Comparison of ENCODE assay signal across 24 cellular contexts in genomic region chr12:72618764-72619163, GRCh38.
"Had no signal": no experiment of that assay in that cellular context is flagged by ENCODE, and none has a peak within 500 bp of the region (broad histone marks: within the 10 kb centered on the region; RNA-seq: fewer than 3 reads in every experiment).

No MANE protein-coding gene starts in this region.

- DNase-seq: activated CD4-positive, alpha-beta T cell treated with anti-CD3 and anti-CD28 coated beads for 48 hours; activated CD4-positive, alpha-beta T cell treated with anti-CD3 and anti-CD28 coated beads, Interleukin-2, amount 50 U/mL, for 4 hours; activated CD4-positive, CD25-positive, alpha-beta regulatory T cell treated with anti-CD3 and anti-CD28 coated beads, Interleukin-2, amount 50 U/mL, for 72 hours; activated CD8-positive, alpha-beta memory T cell treated with anti-CD3 and anti-CD28 coated beads, Interleukin-2, amount 50 U/mL, for 48 hours; activated CD8-positive, alpha-beta T cell treated with anti-CD3 and anti-CD28 coated beads, Interleukin-2, amount 10 ng/mL, durations not matched to agents 7 days and 5 days; activated naive CD4-positive, alpha-beta T cell treated with anti-CD3 and anti-CD28 coated beads, Interleukin-2, amount 50 U/mL, for 16 hours; activated naive CD8-positive, alpha-beta T cell treated with anti-CD3 and anti-CD28 coated beads, Interleukin-2, amount 10 ng/mL, durations not matched to agents 7 days and 5 days; activated T-cell treated with anti-CD3 and anti-CD28 coated beads, Interleukin-2, amount 50 U/mL, for 1 hour; aorta; caudate nucleus; MG63; MV-4-11; NCI-H1092 treated with DMSO at 0.1 percent for 48 hours; NCI-H1436 treated with DMSO at 0.1 percent for 48 hours; NCI-H187; NCI-H2081 treated with DMSO at 0.1 percent for 48 hours; NCI-H510A treated with DMSO at 0.1 percent for 48 hours; Peyer's patch; Right ventricle myocardium superior; SJCRH30; SW 1271 had no signal

- H3K36me3 ChIP-seq: adrenal gland, breast epithelium, MG63, Peyer's patch, SJCRH30 had no signal

- H3K4me1 ChIP-seq: adrenal gland, breast epithelium, Peyer's patch, SJCRH30 had no signal

- H3K9me3 ChIP-seq: adrenal gland, breast epithelium, MG63, Peyer's patch, SJCRH30 had no signal

- H3K27me3 ChIP-seq: adrenal gland, breast epithelium, MG63, Peyer's patch, SJCRH30 had no signal

- H3K4me3 ChIP-seq: adrenal gland, breast epithelium, coronary artery, MG63, Peyer's patch, SJCRH30 had no signal
